Comparison of ENCODE assay signal across 8 cellular contexts in the genomic region with DNA sequence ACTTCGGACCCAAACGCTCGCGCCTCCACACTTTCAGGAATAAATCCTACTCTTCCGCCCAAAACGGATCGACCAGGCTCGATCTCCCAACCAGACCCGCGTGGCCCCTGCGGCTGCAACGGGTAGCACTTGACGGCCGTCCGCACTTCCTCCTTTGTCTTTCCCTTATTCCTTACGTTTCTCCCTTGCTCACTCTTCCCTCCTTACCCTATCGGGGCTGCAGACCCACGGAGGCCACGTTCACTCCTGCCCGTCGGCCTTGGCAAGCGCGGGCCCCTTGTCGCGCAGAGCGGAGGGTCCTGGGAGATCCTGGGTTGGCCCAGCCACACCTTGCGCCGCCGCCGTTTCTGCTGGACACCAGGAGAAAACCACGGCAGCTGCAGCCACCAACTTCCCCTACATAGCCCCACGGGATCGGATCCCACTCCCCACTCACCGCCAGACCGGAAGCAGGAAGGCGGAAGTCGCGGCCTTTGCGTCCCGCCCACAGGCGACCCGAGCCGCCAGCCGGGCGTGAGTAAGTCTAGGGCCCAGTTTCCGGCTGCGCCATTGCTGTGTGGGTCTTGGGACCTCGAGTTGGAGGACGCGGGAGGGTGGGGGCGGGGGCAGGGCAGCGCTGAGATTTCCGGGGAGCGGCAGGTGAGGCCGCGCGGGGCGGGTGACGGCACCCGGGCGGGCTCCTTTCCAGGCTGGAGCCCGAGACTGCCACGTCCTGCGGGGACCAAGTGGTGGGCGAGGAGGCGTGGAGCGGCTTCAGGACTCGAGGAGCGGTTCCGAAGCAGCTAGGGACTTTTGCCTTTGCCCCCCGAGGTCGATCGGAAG. TPM values are rescaled to one million over a fixed set of nuclear protein-coding genes. Genes with fewer than 3 reads are reported as not detected.
A peak's percentile ranks its signal among the peaks of the same experiment; 100 is the strongest.
DNase-seq lines count a peak whose midpoint lies in the region; ATAC-seq and TF ChIP-seq lines count a peak whose summit lies in the region.

A gene with protein sequence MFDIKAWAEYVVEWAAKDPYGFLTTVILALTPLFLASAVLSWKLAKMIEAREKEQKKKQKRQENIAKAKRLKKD (minus strand): TSS at position 459 of the 822 bp plus-strand sequence. CDS start 2,297 bp downstream, outside the sequence.

- intact Hi-C loops in colonic mucosa (cut with DNase I): loop anchor here (5.0 kb wide), 1 partner anchor 175 kb away; no protein-coding TSS in a partner anchor

- peaks cover 10% of the 10 kb centered on the region for H3K4me1 ChIP-seq in colonic mucosa

- H3K4me3 ChIP-seq in AG10803 (ENCODE audit: low read length) (peak within 1 kb of the TSS; percentile 91), colonic mucosa (peak within 1 kb of the TSS; percentile 56)

- H3K9me3 ChIP-seq in colonic mucosa: no peaks in the 10 kb centered on the region

- ATAC-seq in GM19035 (IDR thresholded peaks at IDR 0.05; ENCODE audit: unreplicated experiment) (peak; percentile 98), HG03354 (IDR thresholded peaks at IDR 0.05; ENCODE audit: poor library complexity, severe bottlenecking, unreplicated experiment) (peak; percentile 97)

- peak within 1 kb of the TSS; percentile 87 to 97 for H3K9ac ChIP-seq in colonic mucosa (ENCODE audit: low read depth in 2 of 2, low read length in 2 of 2)

- H3K27ac ChIP-seq in colonic mucosa: peak within 1 kb of the TSS; percentile 92
- peak within 1 kb of the TSS; percentile 85 for H3K27ac ChIP-seq in layer of hippocampus (ENCODE audit: low read depth, low read length)

- no peaks in the 10 kb centered on the region for H3K36me3 ChIP-seq in colonic mucosa

- TF ChIP-seq CTCF in AG10803 (conservative IDR thresholded peaks at IDR 0.05; ENCODE audit: low read length): 0 out of 2 replicates have a peak, but pooled peaks have one; percentile 9
- TF ChIP-seq CTCF in colonic mucosa (IDR thresholded peaks at IDR 0.05): no peak

- H3K27me3 ChIP-seq in colonic mucosa (no peaks in the 10 kb centered on the region), layer of hippocampus (ENCODE audit: control insufficient read depth, insufficient read depth, low read length) (no peaks in the 10 kb centered on the region)

- peak; percentile 87 for DNase-seq in AG10803 (ENCODE audit: low read depth)
- DNase-seq in NCI-H510A treated with DMSO at 0.1 percent for 48 hours (lab: John Stamatoyannopoulos, UW): peak; percentile 61
- peak; percentile 91 for DNase-seq in activated CD4-positive, alpha-beta T cell treated with anti-CD3 and anti-CD28 coated beads for 48 hours
- DNase-seq in colonic mucosa: peak; percentile 93
- peak; percentile 68 to 70 for DNase-seq in stimulated activated CD4-positive, alpha-beta T cell treated with anti-CD3 and anti-CD28 coated beads, Interleukin-1b, Interleukin-23, amount 100 ng/mL, for 4 hours (ENCODE audit: low read depth in 2 of 2)

RNA-seq across cellular contexts. Expression of the gene that starts here (rescaled TPM):
- total RNA-seq in colonic mucosa: 100 to 1,000 TPM in 1 of 2 donors, 10 to 100 TPM in 1; 99.6 to 123 TPM

Comparison
In these comparisons a context has a peak if more than half of its experiments do, and no peak if none do; other contexts are left out.
1. Peak in every context shown above with its lines: DNase-seq, ATAC-seq, H3K4me3 ChIP-seq and H3K27ac ChIP-seq.